Comparison of ENCODE assay signal across 8 cellular contexts in genomic region chr5:109656829-109657228, GRCh38. TPM values are rescaled to one million over a fixed set of nuclear protein-coding genes. Genes with fewer than 3 reads are reported as not detected.
A peak's percentile ranks its signal among the peaks of the same experiment; 100 is the strongest.
DNase-seq lines count a peak whose midpoint lies in the region; ATAC-seq and TF ChIP-seq lines count a peak whose summit lies in the region.

No MANE protein-coding gene starts in this region.

- peak; percentile 71 to 81 for ATAC-seq in activated naive CD4-positive, alpha-beta T cell treated with anti-CD3 and anti-CD28 coated beads, Interleukin-2, amount 50 U/mL, for 72 hours
- peak; percentile 54 to 73 for ATAC-seq in right cardiac atrium
- ATAC-seq in HG03135 (IDR thresholded peaks at IDR 0.05; ENCODE audit: unreplicated experiment): no peak

- H3K9me3 Mint-ChIP-seq in activated naive CD4-positive, alpha-beta T cell treated with anti-CD3 and anti-CD28 coated beads, Interleukin-2, amount 50 U/mL, for 72 hours: no peaks in the 10 kb centered on the region

- H3K79me2 ChIP-seq in Karpas-422 (ENCODE audit: low read length): no peaks in the 10 kb centered on the region

- no peak overlapping the region for H3K27ac ChIP-seq in Peyer's patch
- no peak overlapping the region for H3K27ac ChIP-seq in right cardiac atrium (ENCODE audit: low read length)
- H3K27ac ChIP-seq in Karpas-422 (ENCODE audit: low read length): no peak overlapping the region

- H3K9ac ChIP-seq in Karpas-422 (ENCODE audit: low read length): no peak overlapping the region

- DNase-seq in GDM1 (lab: John Stamatoyannopoulos, UW) (peak; percentile 94), Peyer's patch (peak in 2 of 3 donors; percentile 27 to 62), right cardiac atrium (peak; percentile 26 to 69 (median 43)), Karpas-422 (no peak), NCI-H2171 (lab: John Stamatoyannopoulos, UW) (no peak)
- DNase-seq in activated naive CD4-positive, alpha-beta T cell treated with anti-CD3 and anti-CD28 coated beads, Interleukin-2, amount 50 U/mL, for 72 hours (ENCODE audit: low spot score in 2 of 2): peak; percentile 33 to 67
- peak; percentile 39 for DNase-seq in stimulated activated CD4-positive, alpha-beta T cell treated with anti-CD3 and anti-CD28 coated beads, Interleukin-4, amount 100 ng/mL, for 24 hours

- intact Hi-C loops in right cardiac atrium (cut with DNase I): no loop called here

- H3K27ac Mint-ChIP-seq in activated naive CD4-positive, alpha-beta T cell treated with anti-CD3 and anti-CD28 coated beads, Interleukin-2, amount 50 U/mL, for 72 hours: peak overlapping the region in 1 of 2 donors; percentile 9

- no peak for TF ChIP-seq CTCF in Peyer's patch (IDR thresholded peaks at IDR 0.05)

- H3K4me3 ChIP-seq in Peyer's patch: no peak overlapping the region
- H3K4me3 ChIP-seq in right cardiac atrium (ENCODE audit: low read length): no peak overlapping the region
- H3K4me3 ChIP-seq in Karpas-422 (ENCODE audit: low read length): no peak overlapping the region

- H3K27me3 ChIP-seq in Peyer's patch: no peaks in the 10 kb centered on the region
- no peaks in the 10 kb centered on the region for H3K27me3 ChIP-seq in right cardiac atrium (ENCODE audit: control insufficient read depth, insufficient read depth)
- H3K27me3 ChIP-seq in Karpas-422 (ENCODE audit: low read length): no peaks in the 10 kb centered on the region

- H3K9me3 ChIP-seq in Peyer's patch (no peaks in the 10 kb centered on the region), right cardiac atrium (ENCODE audit: control insufficient read depth, low read length) (no peaks in the 10 kb centered on the region), Karpas-422 (ENCODE audit: low read length) (no peaks in the 10 kb centered on the region)

- no peaks in the 10 kb centered on the region for H3K9me2 ChIP-seq in Karpas-422 (replicated peaks; ENCODE audit: insufficient read depth, low read length)

- no peaks in the 10 kb centered on the region for H4K20me1 ChIP-seq in Karpas-422 (ENCODE audit: insufficient read depth, low read depth, low read length)

- TF ChIP-seq POLR2A in Peyer's patch (IDR thresholded peaks at IDR 0.05): no peak

- H3K36me3 Mint-ChIP-seq in activated naive CD4-positive, alpha-beta T cell treated with anti-CD3 and anti-CD28 coated beads, Interleukin-2, amount 50 U/mL, for 72 hours: no peaks in the 10 kb centered on the region

- no peak overlapping the region for H2AFZ ChIP-seq in Karpas-422 (ENCODE audit: low read length)

- H3K36me3 ChIP-seq in Peyer's patch (no peaks in the 10 kb centered on the region), Karpas-422 (ENCODE audit: insufficient read depth, low read length) (no peaks in the 10 kb centered on the region)

- WGBS in right cardiac atrium: 69% methylated on average over 4 of the region's 4 CpGs

- H3K4me2 ChIP-seq in Karpas-422 (ENCODE audit: low read depth, low read length, poor library complexity, severe bottlenecking): no peak overlapping the region

- H3K4me1 ChIP-seq in Peyer's patch: peaks cover 0 to 3% (median 0%) of the 10 kb centered on the region in 4 donors
- no peaks in the 10 kb centered on the region for H3K4me1 ChIP-seq in right cardiac atrium (ENCODE audit: control insufficient read depth, insufficient read depth, low read length)
- no peaks in the 10 kb centered on the region for H3K4me1 ChIP-seq in Karpas-422 (ENCODE audit: low read length)

RNA-seq across cellular contexts. Expression of gene MAN2A1, which starts 32.9 kb away (rescaled TPM):
- total RNA-seq in Peyer's patch: 100 to 1,000 TPM in 2 of 4 donors, 10 to 100 TPM in 2; 52.8 to 112 (median 95.3) TPM
- total RNA-seq in activated naive CD4-positive, alpha-beta T cell treated with anti-CD3 and anti-CD28 coated beads, Interleukin-2, amount 50 U/mL, for 72 hours: 10 to 100 TPM; 32.3 to 41.0 TPM
- total RNA-seq in right cardiac atrium: 10 to 100 TPM in 1 of 4 donors, 1 to 10 TPM in 3; 9.4 to 10.1 (median 9.6) TPM
- 2.9 TPM for polyA plus RNA-seq in right cardiac atrium
- total RNA-seq in Karpas-422 (2014; rRNA removed; shearing (Covaris generic); ENCODE audit: low replicate concordance): 4.8 and 20.3 TPM in 2 replicates

Comparison
In these comparisons a context has a peak if more than half of its experiments do, and no peak if none do; other contexts are left out.
1. DNase-seq: peak in GDM1 (single experiment), Peyer's patch (2 of 3), activated naive CD4-positive, alpha-beta T cell treated with anti-CD3 and anti-CD28 coated beads, Interleukin-2, amount 50 U/mL, for 72 hours (2 of 2), right cardiac atrium (3 of 3) and stimulated activated CD4-positive, alpha-beta T cell treated with anti-CD3 and anti-CD28 coated beads, Interleukin-4, amount 100 ng/mL, for 24 hours (single experiment); none in Karpas-422 (single experiment) and NCI-H2171 (single experiment).